32 cellular contexts compared by ENCODE assay signal in genomic region chr2:25386662-25387478, GRCh38. TPM values are rescaled to one million over a fixed set of nuclear protein-coding genes. Genes with fewer than 3 reads are reported as not detected.
DNase-seq lines count a peak whose midpoint lies in the region; ATAC-seq and TF ChIP-seq lines count a peak whose summit lies in the region.
"Had no signal": no experiment of that assay in that cellular context is flagged by ENCODE, and none has a peak within 500 bp of the region (broad histone marks: within the 10 kb centered on the region; RNA-seq: fewer than 3 reads in every experiment).

No MANE protein-coding gene starts in this region.

- H3K9me3 Mint-ChIP-seq in activated CD8-positive, alpha-beta T cell treated with anti-CD3 and anti-CD28 coated beads, Interleukin-2, amount 10 ng/mL, durations not matched to agents 7 days and 5 days (ENCODE audit: insufficient read depth): no peaks in the 10 kb centered on the region
- peaks cover 3% of the 10 kb centered on the region for H3K9me3 Mint-ChIP-seq in activated CD8-positive, alpha-beta T cell treated with anti-CD3 and anti-CD28 coated beads for 36 hours
- no peaks in the 10 kb centered on the region for H3K9me3 Mint-ChIP-seq in endothelial cell (ENCODE audit: unreplicated experiment)
- H3K9me3 Mint-ChIP-seq in stimulated activated effector memory CD8-positive, alpha-beta T cell treated with anti-CD3 and anti-CD28 coated beads, Interleukin-12 subunit alpha, Interleukin-12 subunit beta, amount 100 ng/mL, for 72 hours: no peaks in the 10 kb centered on the region
- H3K9me3 Mint-ChIP-seq: naive thymus-derived CD8-positive, alpha-beta T cell had no signal

- H3K4ac ChIP-seq in mesenchymal stem cell (ENCODE audit: low read depth in 1 of 2, low read length in 2 of 2): no peak overlapping the region

- 93% methylated on average over 18 of the region's 18 CpGs for WGBS in mesenchymal stem cell

- no peak overlapping the region for H3K27ac ChIP-seq in Peyer's patch
- no peak overlapping the region for H3K27ac ChIP-seq in mesenchymal stem cell (ENCODE audit: low read length, poor library complexity, severe bottlenecking)
- H3K27ac ChIP-seq: coronary artery, psoas muscle, stomach, VCaP had no signal

- no peak overlapping the region for H4K91ac ChIP-seq in mesenchymal stem cell (ENCODE audit: low read length)

- no peak for TF ChIP-seq CTCF in activated CD8-positive, alpha-beta T cell treated with anti-CD3 and anti-CD28 coated beads for 36 hours (IDR thresholded peaks at IDR 0.05)
- TF ChIP-seq CTCF in Peyer's patch (IDR thresholded peaks at IDR 0.05) (no peak), endothelial cell (IDR thresholded peaks at IDR 0.05; ENCODE audit: unreplicated experiment) (no peak)

- H3K4me3 ChIP-seq in Peyer's patch: no peak overlapping the region
- no peak overlapping the region for H3K4me3 ChIP-seq in mesenchymal stem cell (ENCODE audit: insufficient read depth in 1 of 2, low read depth in 1 of 2, low read length in 2 of 2)
- H3K4me3 ChIP-seq: coronary artery, psoas muscle, stomach had no signal

- TF ChIP-seq POLR2A in Peyer's patch (IDR thresholded peaks at IDR 0.05): no peak

- POLR2A ChIA-PET in activated CD8-positive, alpha-beta T cell treated with anti-CD3 and anti-CD28 coated beads, Interleukin-2, amount 10 ng/mL, durations not matched to agents 7 days and 5 days (lab: Charles Lee): interaction anchor here (2.5 kb wide), 1 partner anchor 9 kb away, joined by 8 read pairs; no protein-coding TSS in a partner anchor
- POLR2A ChIA-PET in activated CD8-positive, alpha-beta T cell treated with anti-CD3 and anti-CD28 coated beads for 36 hours (lab: Charles Lee): interaction anchor here (0.6 to 1.6 kb wide), 3 partner anchors 9 to 362 kb away, joined by 3 to 6 read pairs (median 3); no protein-coding TSS in a partner anchor

- CTCF ChIA-PET in activated CD8-positive, alpha-beta T cell treated with anti-CD3 and anti-CD28 coated beads, Interleukin-2, amount 10 ng/mL, durations not matched to agents 7 days and 5 days (lab: Charles Lee): interaction anchor here (1.5 to 5.2 kb wide), 2 partner anchors 10 to 25 kb away, joined by 8 to 24 read pairs; no protein-coding TSS in a partner anchor
- CTCF ChIA-PET in activated CD8-positive, alpha-beta T cell treated with anti-CD3 and anti-CD28 coated beads for 36 hours (lab: Charles Lee): interaction anchor here (1.2 to 1.4 kb wide), 2 partner anchors 25 to 77 kb away, joined by 3 read pairs; no protein-coding TSS in a partner anchor

- no peaks in the 10 kb centered on the region for H3K4me1 ChIP-seq in Peyer's patch
- H3K4me1 ChIP-seq in mesenchymal stem cell (ENCODE audit: control insufficient read depth, insufficient read depth, low read depth, low read length): no peaks in the 10 kb centered on the region
- H3K4me1 ChIP-seq: psoas muscle, stomach had no signal

- DNase-seq in activated CD8-positive, alpha-beta T cell treated with anti-CD3 and anti-CD28 coated beads, Interleukin-2, amount 10 ng/mL, durations not matched to agents 7 days and 5 days: no peak
- DNase-seq in activated CD8-positive, alpha-beta T cell treated with anti-CD3 and anti-CD28 coated beads for 36 hours: no peak
- DNase-seq in Peyer's patch (peak in 2 of 3 donors; percentile 11 to 41), endothelial cell (ENCODE audit: low spot score) (no peak), mucosa of gallbladder (ENCODE audit: low spot score) (no peak), mesenchymal stem cell (no peak)
- no peak for DNase-seq in stimulated activated effector memory CD8-positive, alpha-beta T cell treated with anti-CD3 and anti-CD28 coated beads, Interleukin-12 subunit alpha, Interleukin-12 subunit beta, amount 100 ng/mL, for 72 hours (ENCODE audit: low spot score in 2 of 2)
- DNase-seq: ACHN; activated CD4-positive, alpha-beta T cell treated with anti-CD3 and anti-CD28 coated beads, Interleukin-2, amount 50 U/mL, for 4 hours; activated effector memory CD4-positive, alpha-beta T cell treated with Interleukin-2 at 50 U/mL for 16 hours; activated T-cell treated with anti-CD3 and anti-CD28 coated beads for 4 hours; DMS153; effector memory CD4-positive, alpha-beta T cell; HCEC 1CT; Kasumi-1; left ventricle myocardium superior; NCI-H1417 treated with DMSO at 0.1 percent for 48 hours; NCI-H2029 treated with DMSO at 0.1 percent for 48 hours; NCI-H2227 treated with DMSO at 0.1 percent for 48 hours; NCI-H526; occipital lobe; OCI-M1; psoas muscle; stimulated activated CD8-positive, alpha-beta memory T cell treated with anti-CD3 and anti-CD28 coated beads, Interleukin-4, amount 100 ng/mL, for 48 hours; stomach; T-helper 9 cell had no signal

- no peaks in the 10 kb centered on the region for H3K27me3 ChIP-seq in Peyer's patch
- H3K27me3 ChIP-seq in mesenchymal stem cell (ENCODE audit: control insufficient read depth in 1 of 2, insufficient read depth in 1 of 2, low read length in 2 of 2): no peaks in the 10 kb centered on the region
- H3K27me3 ChIP-seq: stomach had no signal

- no peak overlapping the region for H2AFZ ChIP-seq in mesenchymal stem cell (ENCODE audit: low read depth, low read length)

- H2AK5ac ChIP-seq in mesenchymal stem cell (ENCODE audit: low read length, severe bottlenecking): no peak overlapping the region

- H3K4me3 Mint-ChIP-seq in activated CD8-positive, alpha-beta T cell treated with anti-CD3 and anti-CD28 coated beads, Interleukin-2, amount 10 ng/mL, durations not matched to agents 7 days and 5 days: no peak overlapping the region
- no peak overlapping the region for H3K4me3 Mint-ChIP-seq in activated CD8-positive, alpha-beta T cell treated with anti-CD3 and anti-CD28 coated beads for 36 hours
- peak overlapping the region; percentile 2 for H3K4me3 Mint-ChIP-seq in endothelial cell (ENCODE audit: unreplicated experiment)
- H3K4me3 Mint-ChIP-seq in stimulated activated effector memory CD8-positive, alpha-beta T cell treated with anti-CD3 and anti-CD28 coated beads, Interleukin-12 subunit alpha, Interleukin-12 subunit beta, amount 100 ng/mL, for 72 hours: no peak overlapping the region
- H3K4me3 Mint-ChIP-seq: mesothelial cell of epicardium; naive thymus-derived CD8-positive, alpha-beta T cell had no signal

- H2BK15ac ChIP-seq in mesenchymal stem cell (ENCODE audit: low read depth, poor library complexity, severe bottlenecking): no peak overlapping the region

- H2BK120ac ChIP-seq in mesenchymal stem cell (ENCODE audit: low read depth, low read length): no peak overlapping the region

- H2BK12ac ChIP-seq in mesenchymal stem cell (ENCODE audit: low read length in 2 of 2): no peak overlapping the region

- no peak overlapping the region for H2BK5ac ChIP-seq in mesenchymal stem cell (ENCODE audit: low read depth, low read length, poor library complexity, severe bottlenecking)

- H3K14ac ChIP-seq in mesenchymal stem cell (ENCODE audit: low read length in 2 of 2): peak overlapping the region in 1 of 2 experiments; percentile 66

- H3K27ac Mint-ChIP-seq in activated CD8-positive, alpha-beta T cell treated with anti-CD3 and anti-CD28 coated beads, Interleukin-2, amount 10 ng/mL, durations not matched to agents 7 days and 5 days: peak overlapping the region; percentile 24
- H3K27ac Mint-ChIP-seq in activated CD8-positive, alpha-beta T cell treated with anti-CD3 and anti-CD28 coated beads for 36 hours: no peak overlapping the region
- H3K27ac Mint-ChIP-seq in endothelial cell (ENCODE audit: unreplicated experiment): no peak overlapping the region
- H3K27ac Mint-ChIP-seq in stimulated activated effector memory CD8-positive, alpha-beta T cell treated with anti-CD3 and anti-CD28 coated beads, Interleukin-12 subunit alpha, Interleukin-12 subunit beta, amount 100 ng/mL, for 72 hours: peak overlapping the region; percentile 23
- H3K27ac Mint-ChIP-seq: mesothelial cell of epicardium had no signal

- H3K18ac ChIP-seq in mesenchymal stem cell (ENCODE audit: low read depth in 1 of 2, low read length in 2 of 2): no peak overlapping the region

- no peak overlapping the region for H3K9ac ChIP-seq in mesenchymal stem cell (ENCODE audit: low read length)

- no peak overlapping the region for H3K4me2 ChIP-seq in mesenchymal stem cell (ENCODE audit: low read length, poor library complexity, severe bottlenecking)

- H3K36me3 ChIP-seq in Peyer's patch: no peaks in the 10 kb centered on the region
- peaks cover 0 to 16% of the 10 kb centered on the region in 2 experiments for H3K36me3 ChIP-seq in mesenchymal stem cell (ENCODE audit: control insufficient read depth in 1 of 2, insufficient read depth in 2 of 2, low read depth in 1 of 2, low read length in 2 of 2)

- H3K9me3 ChIP-seq in Peyer's patch: no peaks in the 10 kb centered on the region
- no peaks in the 10 kb centered on the region for H3K9me3 ChIP-seq in mesenchymal stem cell (ENCODE audit: control insufficient read depth, low read length)
- H3K9me3 ChIP-seq: psoas muscle, stomach had no signal

- H3K4me1 Mint-ChIP-seq in activated CD8-positive, alpha-beta T cell treated with anti-CD3 and anti-CD28 coated beads, Interleukin-2, amount 10 ng/mL, durations not matched to agents 7 days and 5 days (ENCODE audit: low read depth): peaks cover 22% of the 10 kb centered on the region
- H3K4me1 Mint-ChIP-seq in activated CD8-positive, alpha-beta T cell treated with anti-CD3 and anti-CD28 coated beads for 36 hours (ENCODE audit: low read depth): peaks cover 6% of the 10 kb centered on the region
- H3K4me1 Mint-ChIP-seq in endothelial cell (ENCODE audit: unreplicated experiment): no peaks in the 10 kb centered on the region
- H3K4me1 Mint-ChIP-seq in stimulated activated effector memory CD8-positive, alpha-beta T cell treated with anti-CD3 and anti-CD28 coated beads, Interleukin-12 subunit alpha, Interleukin-12 subunit beta, amount 100 ng/mL, for 72 hours: peaks cover 20% of the 10 kb centered on the region

- H3K27me3 Mint-ChIP-seq in activated CD8-positive, alpha-beta T cell treated with anti-CD3 and anti-CD28 coated beads, Interleukin-2, amount 10 ng/mL, durations not matched to agents 7 days and 5 days (ENCODE audit: low read depth): no peaks in the 10 kb centered on the region
- no peaks in the 10 kb centered on the region for H3K27me3 Mint-ChIP-seq in activated CD8-positive, alpha-beta T cell treated with anti-CD3 and anti-CD28 coated beads for 36 hours
- H3K27me3 Mint-ChIP-seq in endothelial cell (ENCODE audit: unreplicated experiment): peaks cover 4% of the 10 kb centered on the region
- H3K27me3 Mint-ChIP-seq: naive thymus-derived CD8-positive, alpha-beta T cell had no signal

- H3K23ac ChIP-seq in mesenchymal stem cell (ENCODE audit: low read length in 2 of 2): peak overlapping the region in 1 of 2 experiments; percentile 26

- H3K79me1 ChIP-seq in mesenchymal stem cell (replicated peaks; ENCODE audit: low read length, poor library complexity, severe bottlenecking): no peaks in the 10 kb centered on the region

- intact Hi-C loops in activated CD8-positive, alpha-beta T cell treated with anti-CD3 and anti-CD28 coated beads for 36 hours (cut with micrococcal nuclease): no loop called here

- peaks cover 16% of the 10 kb centered on the region for H3K36me3 Mint-ChIP-seq in activated CD8-positive, alpha-beta T cell treated with anti-CD3 and anti-CD28 coated beads, Interleukin-2, amount 10 ng/mL, durations not matched to agents 7 days and 5 days (ENCODE audit: low read depth)
- peaks cover 6% of the 10 kb centered on the region for H3K36me3 Mint-ChIP-seq in activated CD8-positive, alpha-beta T cell treated with anti-CD3 and anti-CD28 coated beads for 36 hours (ENCODE audit: low read depth)
- no peaks in the 10 kb centered on the region for H3K36me3 Mint-ChIP-seq in endothelial cell (ENCODE audit: low read depth, unreplicated experiment)
- peaks cover 12% of the 10 kb centered on the region for H3K36me3 Mint-ChIP-seq in stimulated activated effector memory CD8-positive, alpha-beta T cell treated with anti-CD3 and anti-CD28 coated beads, Interleukin-12 subunit alpha, Interleukin-12 subunit beta, amount 100 ng/mL, for 72 hours

- ATAC-seq in activated CD8-positive, alpha-beta T cell treated with anti-CD3 and anti-CD28 coated beads, Interleukin-2, amount 10 ng/mL, durations not matched to agents 7 days and 5 days: no peak
- ATAC-seq in activated CD8-positive, alpha-beta T cell treated with anti-CD3 and anti-CD28 coated beads for 36 hours: no peak
- no peak for ATAC-seq in stimulated activated effector memory CD8-positive, alpha-beta T cell treated with anti-CD3 and anti-CD28 coated beads, Interleukin-12 subunit alpha, Interleukin-12 subunit beta, amount 100 ng/mL, for 72 hours
- ATAC-seq: HepG2; left ventricle myocardium superior; naive thymus-derived CD8-positive, alpha-beta T cell; psoas muscle; sciatic nerve had no signal

- H4K8ac ChIP-seq in mesenchymal stem cell (ENCODE audit: low read length): no peak overlapping the region

RNA-seq across cellular contexts. Expression of gene DNMT3A, which starts 45.1 kb away (rescaled TPM):
- 10 to 100 TPM; 76.4 to 79.8 TPM for total RNA-seq in activated CD8-positive, alpha-beta T cell treated with anti-CD3 and anti-CD28 coated beads, Interleukin-2, amount 10 ng/mL, durations not matched to agents 7 days and 5 days
- total RNA-seq in activated CD8-positive, alpha-beta T cell treated with anti-CD3 and anti-CD28 coated beads for 36 hours: 10 to 100 TPM; 84.8 to 97.8 TPM
- total RNA-seq in Peyer's patch (100 to 1,000 TPM in 1 of 4 donors, 10 to 100 TPM in 3; 10.7 to 126 (median 27.7) TPM), endothelial cell (ENCODE audit: unreplicated experiment) (177 TPM), mucosa of gallbladder (51.2 TPM)
- polyA plus RNA-seq in mesenchymal stem cell (2013, experiment 1 of 2): 10.8 TPM
- polyA plus RNA-seq in mesenchymal stem cell (2013, experiment 2 of 2): 10.1 TPM

Comparison
In these comparisons a context has a peak if more than half of its experiments do, and no peak if none do; other contexts are left out.
1. H3K27ac Mint-ChIP-seq: peak in activated CD8-positive, alpha-beta T cell treated with anti-CD3 and anti-CD28 coated beads, Interleukin-2, amount 10 ng/mL, durations not matched to agents 7 days and 5 days (single experiment) and stimulated activated effector memory CD8-positive, alpha-beta T cell treated with anti-CD3 and anti-CD28 coated beads, Interleukin-12 subunit alpha, Interleukin-12 subunit beta, amount 100 ng/mL, for 72 hours (single experiment); none in activated CD8-positive, alpha-beta T cell treated with anti-CD3 and anti-CD28 coated beads for 36 hours (single experiment) and endothelial cell (single experiment).
2. DNase-seq: peak in Peyer's patch (2 of 3); none in activated CD8-positive, alpha-beta T cell treated with anti-CD3 and anti-CD28 coated beads, Interleukin-2, amount 10 ng/mL, durations not matched to agents 7 days and 5 days (single experiment), activated CD8-positive, alpha-beta T cell treated with anti-CD3 and anti-CD28 coated beads for 36 hours (single experiment), endothelial cell (single experiment), stimulated activated effector memory CD8-positive, alpha-beta T cell treated with anti-CD3 and anti-CD28 coated beads, Interleukin-12 subunit alpha, Interleukin-12 subunit beta, amount 100 ng/mL, for 72 hours (0 of 2), mucosa of gallbladder (single experiment) and mesenchymal stem cell (single experiment).